Comparison of ENCODE assay signal across 9 cellular contexts in the genomic region with DNA sequence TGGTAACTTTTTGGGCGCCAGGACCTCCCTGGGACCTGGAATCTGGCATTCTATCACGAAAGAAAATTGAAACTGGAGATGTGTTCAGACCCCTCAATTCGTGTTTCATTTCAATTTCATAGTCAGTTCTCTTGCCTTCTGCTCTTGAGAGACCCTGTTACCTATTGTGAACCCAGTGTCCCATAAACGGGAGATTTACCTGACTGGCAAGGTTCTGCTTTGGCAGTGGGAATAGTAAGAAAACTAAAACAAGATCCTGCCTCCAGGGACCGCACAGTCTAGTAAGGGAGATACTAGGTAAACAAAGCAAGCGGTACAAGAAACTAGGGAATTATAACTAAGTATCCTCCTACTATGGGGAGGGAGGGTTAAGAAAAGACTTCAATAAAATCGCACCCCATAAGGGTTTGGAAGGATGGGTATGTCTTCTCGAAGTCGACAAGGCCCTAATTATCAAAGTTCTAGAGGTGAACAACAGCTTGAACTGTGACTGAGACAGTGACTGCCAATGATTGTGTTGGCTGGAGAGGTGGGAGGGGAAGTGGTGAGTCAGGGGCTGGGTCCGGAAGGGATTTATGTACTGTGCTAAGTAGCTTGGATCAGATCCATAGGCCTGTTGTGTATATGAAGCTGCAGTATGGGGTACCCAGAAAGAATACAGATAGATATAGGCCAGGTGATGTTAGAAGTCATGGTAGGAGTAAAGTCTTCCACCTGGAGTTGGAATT. TPM values are rescaled to one million over a fixed set of nuclear protein-coding genes. Genes with fewer than 3 reads are reported as not detected.
A peak's percentile ranks its signal among the peaks of the same experiment; 100 is the strongest.
DNase-seq lines count a peak whose midpoint lies in the region; ATAC-seq and TF ChIP-seq lines count a peak whose summit lies in the region.
"Had no signal": no experiment of that assay in that cellular context is flagged by ENCODE, and none has a peak within 500 bp of the region (broad histone marks: within the 10 kb centered on the region; RNA-seq: fewer than 3 reads in every experiment).

No MANE protein-coding gene starts in this region.

- H3K79me1 ChIP-seq in IMR-90 (ENCODE audit: low read depth in 1 of 2, low read length in 2 of 2), result no peaks in the 10 kb centered on the region

- no peak overlapping the region; the same call in 1 of the 2 replicates for H3K18ac ChIP-seq in IMR-90 (ENCODE audit: low read depth, low read length)

- H2AK9ac ChIP-seq in IMR-90 (replicated peaks; ENCODE audit: low read depth, low read length, poor library complexity), result peak overlapping the region; percentile 62

- no peak overlapping the region; the same call in 1 of the 2 replicates for H4K5ac ChIP-seq in IMR-90 (ENCODE audit: low read depth, low read length)

- H2BK5ac ChIP-seq in IMR-90 (ENCODE audit: low read depth, low read length, poor library complexity, severe bottlenecking), result no peak overlapping the region

- H3K4me1 ChIP-seq in IMR-90 (ENCODE audit: control insufficient read depth, insufficient read depth, low read length), result peaks cover 2% of the 10 kb centered on the region; the same call in 1 of the 2 replicates
- H3K4me1 ChIP-seq in ectodermal cell (ENCODE audit: control insufficient read depth, insufficient read depth, low read length), result peaks cover 6% of the 10 kb centered on the region
- H3K4me1 ChIP-seq in liver (ENCODE audit: control insufficient read depth in 4 of 4, insufficient read depth in 4 of 4, low read length in 3 of 4), result peaks cover 0 to 47% (median 9%) of the 10 kb centered on the region in 4 donors
- peaks cover 8 to 20% of the 10 kb centered on the region in 2 donors for H3K4me1 ChIP-seq in thoracic aorta (ENCODE audit: control insufficient read depth in 1 of 2, low read depth in 2 of 2)

- no peak overlapping the region for H2AK5ac ChIP-seq in IMR-90 (ENCODE audit: low read depth, low read length)

- TF ChIP-seq CTCF in IMR-90 (conservative IDR thresholded peaks at IDR 0.05; ENCODE audit: low read depth, low read length) (no peak), liver (IDR thresholded peaks at IDR 0.05; ENCODE audit: low read depth, low read length, missing input control) (no peak), thoracic aorta (IDR thresholded peaks at IDR 0.05) (no peak)

- dilution Hi-C loops in IMR-90 (cut with HindIII; ENCODE audit: low sequenced_read_pairs, unreplicated experiment), result no loop called here

- TF ChIP-seq RAD21 in IMR-90 (IDR thresholded peaks at IDR 0.05; ENCODE audit: low read length) (no peak), liver (IDR thresholded peaks at IDR 0.05) (no peak)

- H3K27ac ChIP-seq in IMR-90 (ENCODE audit: insufficient read depth, low read length) (no peak overlapping the region), ectodermal cell (ENCODE audit: insufficient read depth, low read depth, low read length, poor library complexity, severe bottlenecking) (no peak overlapping the region), liver (ENCODE audit: low read depth in 1 of 2, low read length in 2 of 2) (peak overlapping the region; percentile 74 to 82), thoracic aorta (peak overlapping the region; percentile 82 to 83)

- H3K23ac ChIP-seq in IMR-90 (ENCODE audit: low read depth, low read length), result peak overlapping the region; percentile 27; the same call in 1 of the 2 replicates

- 0 out of 2 replicates have a peak, but pooled peaks cover 3% of the 10 kb centered on the region for H3K9me1 ChIP-seq in IMR-90 (ENCODE audit: insufficient read depth, low read length)

- H2BK120ac ChIP-seq in IMR-90 (ENCODE audit: low read depth, low read length), result peak overlapping the region; percentile 26

- H4K8ac ChIP-seq in IMR-90 (ENCODE audit: low read depth in 2 of 2, low read length in 2 of 2), result peak overlapping the region; percentile 21 to 53; a peak in 1 of 4 replicates

- intact Hi-C loops in IMR-90 (cut with micrococcal nuclease), result no loop called here
- intact Hi-C loops in activated T-helper 2 cell treated with anti-CD3 and anti-CD28 coated beads, Interferon-gamma antibody, Interleukin-2, Interleukin-4, amounts not matched to agents 10 μg/mL and 5 μg/mL and 100 μg/mL, durations not matched to agents 14 hours and 24 hours and 36 hours (cut with micrococcal nuclease), result no loop called here
- intact Hi-C loops in activated CD4-positive, alpha-beta T cell treated with anti-CD3 and anti-CD28 coated beads for 36 hours (cut with DNase I, micrococcal nuclease), result no loop called here

- peaks cover 8% of the 10 kb centered on the region for H3K27me3 Mint-ChIP-seq in activated T-helper 2 cell treated with anti-CD3 and anti-CD28 coated beads, Interferon-gamma antibody, Interleukin-2, Interleukin-4, amounts not matched to agents 10 μg/mL and 5 μg/mL and 100 μg/mL, durations not matched to agents 14 hours and 24 hours and 36 hours (ENCODE audit: low read depth)
- H3K27me3 Mint-ChIP-seq in activated CD4-positive, alpha-beta T cell treated with anti-CD3 and anti-CD28 coated beads for 36 hours, result peaks cover 21% of the 10 kb centered on the region

- no peaks in the 10 kb centered on the region for H3K9me3 Mint-ChIP-seq in activated T-helper 2 cell treated with anti-CD3 and anti-CD28 coated beads, Interferon-gamma antibody, Interleukin-2, Interleukin-4, amounts not matched to agents 10 μg/mL and 5 μg/mL and 100 μg/mL, durations not matched to agents 14 hours and 24 hours and 36 hours
- peaks cover 4% of the 10 kb centered on the region for H3K9me3 Mint-ChIP-seq in activated CD4-positive, alpha-beta T cell treated with anti-CD3 and anti-CD28 coated beads for 36 hours (ENCODE audit: low read depth)

- no peak for TF ChIP-seq POLR2A in IMR-90 (IDR thresholded peaks at IDR 0.05; ENCODE audit: low read depth, low read length)

- H3K9ac ChIP-seq in IMR-90 (ENCODE audit: low read depth, low read length) (no peak overlapping the region; the same call in 1 of the 2 replicates), liver (ENCODE audit: low read depth in 1 of 2, low read length in 2 of 2) (peak overlapping the region; percentile 42 to 83)

- H3K9me3 ChIP-seq in IMR-90 (ENCODE audit: control insufficient read depth, insufficient read depth, low read length) (no peaks in the 10 kb centered on the region), ectodermal cell (ENCODE audit: control insufficient read depth, low read length) (no peaks in the 10 kb centered on the region), liver (ENCODE audit: control insufficient read depth in 4 of 4, low read length in 3 of 4) (no peaks in the 10 kb centered on the region), thoracic aorta (no peaks in the 10 kb centered on the region)

- no peak overlapping the region; the same call in 2 of the 3 replicates for H2BK15ac ChIP-seq in IMR-90 (ENCODE audit: low read depth, low read length)

- H3K27ac Mint-ChIP-seq in activated T-helper 2 cell treated with anti-CD3 and anti-CD28 coated beads, Interferon-gamma antibody, Interleukin-2, Interleukin-4, amounts not matched to agents 10 μg/mL and 5 μg/mL and 100 μg/mL, durations not matched to agents 14 hours and 24 hours and 36 hours, result no peak overlapping the region
- H3K27ac Mint-ChIP-seq in activated CD4-positive, alpha-beta T cell treated with anti-CD3 and anti-CD28 coated beads for 36 hours, result no peak overlapping the region

- H3K14ac ChIP-seq in IMR-90 (replicated peaks; ENCODE audit: low read depth, low read length), result peak overlapping the region; percentile 25; the same call in 1 of the 2 replicates

- H3K4ac ChIP-seq in IMR-90 (ENCODE audit: low read depth, low read length), result 0 out of 2 replicates have a peak overlapping the region, but pooled peaks have one; percentile 7

- H4K20me1 ChIP-seq in IMR-90 (ENCODE audit: insufficient read depth, low read length), result no peaks in the 10 kb centered on the region

- H3K27me3 ChIP-seq in IMR-90 (ENCODE audit: control insufficient read depth, insufficient read depth, low read length) (no peaks in the 10 kb centered on the region; the same call in 1 of the 2 replicates), ectodermal cell (ENCODE audit: control insufficient read depth, insufficient read depth, low read length, poor library complexity, severe bottlenecking) (no peaks in the 10 kb centered on the region), liver (ENCODE audit: control insufficient read depth in 4 of 4, insufficient read depth in 4 of 4, low read length in 3 of 4) (no peaks in the 10 kb centered on the region), thoracic aorta (replicated peaks; ENCODE audit: insufficient read depth) (no peaks in the 10 kb centered on the region)

- H3K36me3 Mint-ChIP-seq in activated T-helper 2 cell treated with anti-CD3 and anti-CD28 coated beads, Interferon-gamma antibody, Interleukin-2, Interleukin-4, amounts not matched to agents 10 μg/mL and 5 μg/mL and 100 μg/mL, durations not matched to agents 14 hours and 24 hours and 36 hours (ENCODE audit: low read depth), result no peaks in the 10 kb centered on the region
- no peaks in the 10 kb centered on the region for H3K36me3 Mint-ChIP-seq in activated CD4-positive, alpha-beta T cell treated with anti-CD3 and anti-CD28 coated beads for 36 hours (ENCODE audit: low read depth)

- 0% methylated on average over 4 of the region's 10 CpGs; no CpG with 5 or more reads in 1 of the 2 experiments for WGBS in IMR-90 (ENCODE audit: extremely low coverage in 2 of 2, insufficient read length in 1 of 2), 2 experiments
- WGBS in ectodermal cell, 2 experiments, result 12 to 13% methylated on average over 10 of the region's 10 CpGs
- 14% methylated on average over 10 of the region's 10 CpGs for WGBS in liver

- in situ Hi-C loops in IMR-90 (cut with MboI; ENCODE audit: low sequenced_read_pairs), result no loop called here

- peak overlapping the region; percentile 31 for H3K4me3 ChIP-seq in IMR-90 (ENCODE audit: insufficient read depth, low read depth, low read length)
- H3K4me3 ChIP-seq in ectodermal cell (ENCODE audit: insufficient read depth, low read depth, low read length), result peak overlapping the region; percentile 91
- peak overlapping the region; percentile 77 to 91 (median 85) for H3K4me3 ChIP-seq in liver (ENCODE audit: low read depth in 1 of 3, low read length in 3 of 3)
- H3K4me3 ChIP-seq in thoracic aorta, result peak overlapping the region; percentile 81

- H3K36me3 ChIP-seq in IMR-90 (ENCODE audit: control insufficient read depth, insufficient read depth, low read length) (no peaks in the 10 kb centered on the region), ectodermal cell (ENCODE audit: control insufficient read depth, insufficient read depth, low read length) (no peaks in the 10 kb centered on the region), liver (ENCODE audit: control insufficient read depth in 4 of 4, insufficient read depth in 3 of 4, low read depth in 1 of 4, low read length in 3 of 4) (no peaks in the 10 kb centered on the region), thoracic aorta (no peaks in the 10 kb centered on the region)

- BruUV-seq in IMR-90 (replicated peaks; lab: Mats Ljungman, UMichigan), result no TSS peak

- ATAC-seq in IMR-90 (ENCODE audit: low read depth), result peak; percentile 40
- ATAC-seq in thoracic aorta (ENCODE audit: insufficient number of reproducible peaks, low FRiP score, low read depth), result no peak
- ATAC-seq in activated CD4-positive, alpha-beta T cell treated with anti-CD3 and anti-CD28 coated beads for 36 hours, result no peak
- no peak for ATAC-seq in GM21381 (IDR thresholded peaks at IDR 0.05; ENCODE audit: unreplicated experiment)
- no peak for ATAC-seq in HG03565 (IDR thresholded peaks at IDR 0.05; ENCODE audit: unreplicated experiment)

- H3K56ac ChIP-seq in IMR-90 (ENCODE audit: extremely low read depth, insufficient read depth, low read length), result no peak overlapping the region

- no peak overlapping the region for H2BK20ac ChIP-seq in IMR-90 (ENCODE audit: low read depth, low read length)

- no peaks in the 10 kb centered on the region for H3K4me1 Mint-ChIP-seq in activated T-helper 2 cell treated with anti-CD3 and anti-CD28 coated beads, Interferon-gamma antibody, Interleukin-2, Interleukin-4, amounts not matched to agents 10 μg/mL and 5 μg/mL and 100 μg/mL, durations not matched to agents 14 hours and 24 hours and 36 hours (ENCODE audit: low read depth)
- H3K4me1 Mint-ChIP-seq in activated CD4-positive, alpha-beta T cell treated with anti-CD3 and anti-CD28 coated beads for 36 hours, result no peaks in the 10 kb centered on the region

- H3K4me3 Mint-ChIP-seq in activated T-helper 2 cell treated with anti-CD3 and anti-CD28 coated beads, Interferon-gamma antibody, Interleukin-2, Interleukin-4, amounts not matched to agents 10 μg/mL and 5 μg/mL and 100 μg/mL, durations not matched to agents 14 hours and 24 hours and 36 hours (ENCODE audit: low read depth), result no peak overlapping the region
- no peak overlapping the region for H3K4me3 Mint-ChIP-seq in activated CD4-positive, alpha-beta T cell treated with anti-CD3 and anti-CD28 coated beads for 36 hours

- H2AFZ ChIP-seq in IMR-90 (replicated peaks; ENCODE audit: low read length, poor library complexity), result peak overlapping the region; percentile 93

- H3K4me2 ChIP-seq in IMR-90 (ENCODE audit: low read depth, low read length), result peak overlapping the region; percentile 70

- POLR2A ChIA-PET in IMR-90 (lab: Charles Lee; ENCODE audit: unreplicated experiment), result no interaction called here
- POLR2A ChIA-PET in activated CD4-positive, alpha-beta T cell treated with anti-CD3 and anti-CD28 coated beads for 36 hours (lab: Charles Lee), result no interaction called here

- CTCF ChIA-PET in IMR-90 (lab: Yijun Ruan, JAX), result no interaction called here
- CTCF ChIA-PET in activated CD4-positive, alpha-beta T cell treated with anti-CD3 and anti-CD28 coated beads for 36 hours (lab: Charles Lee), result no interaction called here

- H4K91ac ChIP-seq in IMR-90 (ENCODE audit: insufficient read depth, low read depth, low read length), result no peak overlapping the region

- DNase-seq in IMR-90 (peak; percentile 46), thoracic aorta (ENCODE audit: low spot score) (peak; percentile 23)
- no peak for DNase-seq in activated T-helper 2 cell treated with anti-CD3 and anti-CD28 coated beads, Interferon-gamma antibody, Interleukin-2, Interleukin-4, amounts not matched to agents 10 μg/mL and 5 μg/mL and 100 μg/mL, durations not matched to agents 14 hours and 24 hours and 36 hours (ENCODE audit: low spot score)
- no peak for DNase-seq in activated CD4-positive, alpha-beta T cell treated with anti-CD3 and anti-CD28 coated beads for 36 hours
- DNase-seq: NCI-H2029 had no signal

RNA-seq across cellular contexts. Expression of gene ACSS3, which starts 0.8 kb away (rescaled TPM):
- total RNA-seq in IMR-90 (2012; rRNA removed), result 1.4 and 2.0 TPM in 2 replicates
- 0.47 and 0.84 TPM in 2 replicates for polyA plus RNA-seq in IMR-90 (2012; rRNA removed)
- 0.25 and 0.27 TPM in 2 replicates for polyA plus RNA-seq in IMR-90 (2012; cell fraction: cytosol; rRNA removed)
- polyA plus RNA-seq in IMR-90 (2012; cell fraction: nucleus; rRNA removed; ENCODE audit: low replicate concordance), result 0.27 and 1.3 TPM in 2 replicates
- polyA plus RNA-seq in ectodermal cell (2013, experiment 1 of 4), result 20.7 TPM
- polyA plus RNA-seq in ectodermal cell (2013, experiment 2 of 4), result 20.4 TPM
- 17.6 TPM for polyA plus RNA-seq in ectodermal cell (2013, experiment 3 of 4)
- 20.0 TPM for polyA plus RNA-seq in ectodermal cell (2013, experiment 4 of 4)
- total RNA-seq in liver, result 10 to 100 TPM; 24.7 to 94.3 TPM
- 10 to 100 TPM; 18.2 to 40.4 TPM for polyA plus RNA-seq in liver
- 10 to 100 TPM; 16.5 to 30.0 TPM for total RNA-seq in thoracic aorta
- not detected in 2 replicates for total RNA-seq in activated T-helper 2 cell treated with anti-CD3 and anti-CD28 coated beads, Interferon-gamma antibody, Interleukin-2, Interleukin-4, amounts not matched to agents 10 μg/mL and 5 μg/mL and 100 μg/mL, durations not matched to agents 14 hours and 24 hours and 36 hours
- not detected for total RNA-seq in activated CD4-positive, alpha-beta T cell treated with anti-CD3 and anti-CD28 coated beads for 36 hours

Comparison
In these comparisons a context has a peak if more than half of its experiments do, and no peak if none do; other contexts are left out.
1. DNase-seq: peak in IMR-90 (single experiment) and thoracic aorta (single experiment); none in activated T-helper 2 cell treated with anti-CD3 and anti-CD28 coated beads, Interferon-gamma antibody, Interleukin-2, Interleukin-4, amounts not matched to agents 10 μg/mL and 5 μg/mL and 100 μg/mL, durations not matched to agents 14 hours and 24 hours and 36 hours (single experiment) and activated CD4-positive, alpha-beta T cell treated with anti-CD3 and anti-CD28 coated beads for 36 hours (single experiment).
2. H3K27ac ChIP-seq: peak in liver (2 of 2) and thoracic aorta (2 of 2); none in IMR-90 (single experiment) and ectodermal cell (single experiment).
3. H3K4me3 ChIP-seq: peak in every context shown above with its lines; median percentile 91 in ectodermal cell; 85 in liver; 81 in thoracic aorta; 31 in IMR-90.